In the genomic region with DNA sequence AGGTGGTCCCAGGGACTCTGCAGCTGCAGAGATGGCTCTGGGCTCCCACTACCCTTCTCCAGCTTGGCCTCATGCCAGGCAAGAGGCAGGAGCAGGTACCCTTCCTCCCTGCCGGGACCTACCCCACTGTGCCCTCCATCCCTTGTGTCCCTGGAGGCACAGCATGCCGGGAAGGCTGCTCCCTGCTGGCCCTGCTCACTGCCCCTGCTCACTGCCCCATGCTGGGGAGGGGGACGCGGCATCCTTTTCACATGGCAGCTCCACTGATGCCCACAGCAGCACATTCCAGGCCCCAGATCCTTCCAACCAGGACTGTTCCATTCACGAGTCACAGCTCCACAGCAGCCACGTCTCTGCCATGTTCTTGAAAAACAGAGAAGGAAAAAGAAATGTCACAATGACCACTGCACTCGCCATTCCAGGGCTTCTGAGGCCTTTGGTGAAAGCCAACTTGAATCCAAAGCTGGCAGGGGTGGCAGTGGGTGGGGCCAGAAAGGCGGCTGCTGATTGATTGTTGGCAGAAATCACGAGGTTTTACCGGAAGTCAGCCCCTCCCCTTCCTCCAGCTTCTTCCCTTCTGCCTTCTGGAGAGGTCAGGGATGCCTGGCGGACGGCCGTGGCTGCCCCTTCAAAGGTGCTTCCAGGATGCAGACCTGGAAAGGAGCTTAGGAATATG, we compare ENCODE assay signal across 18 cellular contexts.
DNase-seq lines count a peak whose midpoint lies in the region; ATAC-seq, FAIRE-seq and TF ChIP-seq lines count a peak whose summit lies in the region.
"Had no signal": no experiment of that assay in that cellular context is flagged by ENCODE, and none has a peak within 500 bp of the region (broad histone marks: within the 10 kb centered on the region; RNA-seq: fewer than 3 reads in every experiment).

No MANE protein-coding gene starts in this region.

- H3K9ac ChIP-seq in HCT116 (ENCODE audit: low read length) (no peak overlapping the region), K562 (ENCODE audit: insufficient read depth in 1 of 2, low read depth in 2 of 2, low read length in 2 of 2) (no peak overlapping the region)

- no peak overlapping the region for H3K4me3 Mint-ChIP-seq in Caco-2 (ENCODE audit: unreplicated experiment)
- H3K4me3 Mint-ChIP-seq: CD8-positive, alpha-beta memory T cell; IgD-negative memory B cell had no signal

- in situ Hi-C loops in K562 (cut with MboI): no loop called here

- ATAC-seq in HCT116: no peak
- ATAC-seq in K562: no peak
- peak in 1 of 4 donors; percentile 5 for ATAC-seq in psoas muscle
- ATAC-seq: Panc1, Right ventricle myocardium inferior had no signal

- H3K36me3 Mint-ChIP-seq in Caco-2 (ENCODE audit: insufficient read depth, unreplicated experiment): peaks cover 11% of the 10 kb centered on the region
- H3K36me3 Mint-ChIP-seq: CD8-positive, alpha-beta memory T cell; IgD-negative memory B cell had no signal

- 34% methylated on average over 11 of the region's 13 CpGs for WGBS in K562 (ENCODE audit: insufficient coverage, low coverage, missing lambda C conversion rate)
- 47 to 67% (median 59%) methylated on average over 12 to 13 of the region's 13 CpGs for WGBS in psoas muscle, 3 donors
- WGBS in tibial nerve, 2 donors: 72 to 81% methylated on average over 11 to 13 of the region's 13 CpGs

- RAD21 ChIA-PET in HCT116 (lab: Charles Lee; ENCODE audit: low non-redundant PET in 1 of 2, low total read pairs in 2 of 2, uncharacterized antibody in 2 of 2, unreplicated experiment in 2 of 2): no interaction called here

- no peaks in the 10 kb centered on the region for H3K9me3 ChIP-seq in HCT116 (ENCODE audit: control insufficient read depth in 1 of 2, insufficient read depth in 1 of 2, low read depth in 1 of 2, low read length in 2 of 2)
- no peaks in the 10 kb centered on the region; the same call in 1 of the 2 replicates for H3K9me3 ChIP-seq in K562 (replicated peaks; ENCODE audit: control insufficient read depth, insufficient read depth, low read depth, low read length)
- H3K9me3 ChIP-seq in psoas muscle: no peaks in the 10 kb centered on the region
- peaks cover 0 to 2% (median 0%) of the 10 kb centered on the region in 4 donors for H3K9me3 ChIP-seq in tibial nerve
- H3K9me3 ChIP-seq in Caco-2: no peaks in the 10 kb centered on the region

- H3K27me3 Mint-ChIP-seq in Caco-2 (ENCODE audit: insufficient read depth, unreplicated experiment): peaks cover 7% of the 10 kb centered on the region

- intact Hi-C loops in HCT116 (cut with micrococcal nuclease): no loop called here
- intact Hi-C loops in K562 (cut with micrococcal nuclease): no loop called here
- intact Hi-C loops in psoas muscle (cut with DNase I): loop anchor here (5.0 kb wide), 2 partner anchors 58 to 92 kb away; no protein-coding TSS in a partner anchor
- intact Hi-C loops in Caco-2 (cut with micrococcal nuclease; ENCODE audit: unreplicated experiment): no loop called here

- H3K4me1 ChIP-seq in HCT116 (ENCODE audit: control insufficient read depth in 1 of 2, insufficient read depth in 2 of 2, low read length in 2 of 2) (peaks cover 39 to 57% of the 10 kb centered on the region in 2 experiments), K562 (replicated peaks in 1 of 2; ENCODE audit: control insufficient read depth in 2 of 2, insufficient read depth in 2 of 2, low read length in 2 of 2) (peaks cover 18 to 35% of the 10 kb centered on the region in 2 experiments), psoas muscle (peaks cover 41% of the 10 kb centered on the region), tibial nerve (peaks cover 0 to 44% (median 0%) of the 10 kb centered on the region in 4 donors), Caco-2 (no peaks in the 10 kb centered on the region)

- H2AFZ ChIP-seq in HCT116 (ENCODE audit: low read depth, low read length, poor library complexity, severe bottlenecking) (no peak overlapping the region), K562 (ENCODE audit: low read depth, low read length) (no peak overlapping the region)

- H3K27ac ChIP-seq in HCT116 (ENCODE audit: low read depth, low read length) (peak overlapping the region; percentile 64; the same call in 1 of the 2 replicates), K562 (ENCODE audit: extremely low read depth, low read depth, low read length) (no peak overlapping the region), psoas muscle (peak overlapping the region; percentile 83), tibial nerve (no peak overlapping the region)

- H3K27ac Mint-ChIP-seq in Caco-2 (ENCODE audit: unreplicated experiment): no peak overlapping the region
- H3K27ac Mint-ChIP-seq: CD8-positive, alpha-beta memory T cell had no signal

- H3K4me1 Mint-ChIP-seq in Caco-2 (ENCODE audit: low read depth, unreplicated experiment): no peaks in the 10 kb centered on the region
- H3K4me1 Mint-ChIP-seq: CD8-positive, alpha-beta memory T cell had no signal

- H3K27me3 ChIP-seq in HCT116 (ENCODE audit: insufficient read depth, low read length): no peaks in the 10 kb centered on the region
- peaks cover 0 to 20% of the 10 kb centered on the region in 2 experiments; a peak in 1 of 5 replicates for H3K27me3 ChIP-seq in K562 (ENCODE audit: control insufficient read depth in 2 of 2, insufficient read depth in 2 of 2, low read length in 2 of 2)
- no peaks in the 10 kb centered on the region for H3K27me3 ChIP-seq in psoas muscle (ENCODE audit: insufficient read depth in 3 of 3, low read length in 2 of 3)
- no peaks in the 10 kb centered on the region for H3K27me3 ChIP-seq in tibial nerve
- no peaks in the 10 kb centered on the region; the same call in 1 of the 2 replicates for H3K27me3 ChIP-seq in Caco-2 (replicated peaks; ENCODE audit: control insufficient read depth, insufficient read depth, low read length)

- H3K9me2 ChIP-seq in HCT116 (ENCODE audit: insufficient read depth): no peaks in the 10 kb centered on the region

- TF ChIP-seq RAD21 in HCT116 (IDR thresholded peaks at IDR 0.05; ENCODE audit: low read depth) (no peak), K562 (CRISPR knock-in tag; conservative IDR thresholded peaks at IDR 0.05 in 1 of 2, IDR thresholded peaks at IDR 0.05 in 1 of 2) (no peak)

- FAIRE-seq in K562 (lab: Jason Lieb, UNC): no peak

- peaks cover 7% of the 10 kb centered on the region for H3K9me1 ChIP-seq in K562 (ENCODE audit: control insufficient read depth, insufficient read depth, low read length)

- H3K36me3 ChIP-seq in HCT116 (ENCODE audit: control insufficient read depth in 1 of 2, insufficient read depth in 2 of 2, low read length in 2 of 2): no peaks in the 10 kb centered on the region
- no peaks in the 10 kb centered on the region for H3K36me3 ChIP-seq in K562 (ENCODE audit: control insufficient read depth, insufficient read depth, low read length)
- no peaks in the 10 kb centered on the region for H3K36me3 ChIP-seq in psoas muscle (ENCODE audit: insufficient read depth in 1 of 2, low read depth in 1 of 2)
- no peaks in the 10 kb centered on the region for H3K36me3 ChIP-seq in tibial nerve
- H3K36me3 ChIP-seq in Caco-2 (ENCODE audit: control insufficient read depth, insufficient read depth, low read length): no peaks in the 10 kb centered on the region

- POLR2A ChIA-PET in HCT116 (lab: Charles Lee): no interaction called here
- POLR2A ChIA-PET in K562 (lab: Yijun Ruan, JAX): no interaction called here
- POLR2A ChIA-PET in Caco-2 (lab: Charles Lee): no interaction called here

- BruUV-seq in HCT116 (replicated peaks; lab: Mats Ljungman, UMichigan): no TSS peak
- BruUV-seq in K562 (replicated peaks; lab: Mats Ljungman, UMichigan): no TSS peak
- no TSS peak for BruUV-seq in Caco-2 (replicated peaks; lab: Mats Ljungman, UMichigan)

- CTCF ChIA-PET in HCT116 (lab: Charles Lee) (interaction anchor here (0.9 kb wide), 1 partner anchor 271 kb away, joined by 3 read pairs; no protein-coding TSS in a partner anchor), K562 (lab: Yijun Ruan, JAX; ENCODE audit: low intra/inter-chr PET ratio) (no interaction called here), Caco-2 (lab: Charles Lee) (no interaction called here)

- peak; percentile 15 for DNase-seq in CMK (ENCODE audit: low read depth)
- no peak for DNase-seq in HCT116 (ENCODE audit: low read depth, low spot score)
- DNase-seq in K562 (ENCODE audit: extremely low read depth in 1 of 4, low spot score in 3 of 4): no peak
- peak; percentile 41 to 68 for DNase-seq in psoas muscle
- no peak for DNase-seq in DMS153 treated with DMSO at 0.1 percent for 48 hours (lab: John Stamatoyannopoulos, UW; ENCODE audit: unreplicated experiment)
- DNase-seq in tibial nerve (ENCODE audit: low spot score in 2 of 2): no peak
- no peak for DNase-seq in Caco-2
- DNase-seq: CD8-positive, alpha-beta memory T cell; DMS53; H7; NCI-H1092 treated with DMSO at 0.1 percent for 48 hours; NCI-H1694; NCI-H2107; NCI-H226; NCI-H748 treated with DMSO at 0.1 percent for 48 hours had no signal

- no peaks in the 10 kb centered on the region for H4K20me1 ChIP-seq in HCT116 (ENCODE audit: insufficient read depth)
- H4K20me1 ChIP-seq in K562 (replicated peaks; ENCODE audit: control insufficient read depth, insufficient read depth, low read length): no peaks in the 10 kb centered on the region

- H3K79me2 ChIP-seq in HCT116 (ENCODE audit: insufficient read depth, low read length): no peaks in the 10 kb centered on the region
- no peaks in the 10 kb centered on the region for H3K79me2 ChIP-seq in K562 (ENCODE audit: control insufficient read depth, insufficient read depth, low read length)

- H3K4me2 ChIP-seq in HCT116 (ENCODE audit: low read length) (peak overlapping the region; percentile 70), K562 (ENCODE audit: insufficient read depth, low read length) (no peak overlapping the region)

- TF ChIP-seq EP300 in K562 (IDR thresholded peaks at IDR 0.05; ENCODE audit: low read length) (no peak), tibial nerve (IDR thresholded peaks at IDR 0.05) (no peak)

- TF ChIP-seq POLR2A in HCT116 (IDR thresholded peaks at IDR 0.05; ENCODE audit: borderline replicate concordance, extremely low read depth, insufficient read depth, insufficient read length) (no peak), K562 (conservative IDR thresholded peaks at IDR 0.05) (no peak), tibial nerve (IDR thresholded peaks at IDR 0.05) (no peak)

- no peak for TF ChIP-seq CTCF in HCT116 (IDR thresholded peaks at IDR 0.05 in 2 of 3, conservative IDR thresholded peaks at IDR 0.05 in 1 of 3; ENCODE audit: borderline replicate concordance in 1 of 3, insufficient read depth in 1 of 3, low read depth in 2 of 3, low read length in 2 of 3)
- TF ChIP-seq CTCF in K562 (IDR thresholded peaks at IDR 0.05 in 2 of 3, conservative IDR thresholded peaks at IDR 0.05 in 1 of 3; ENCODE audit: insufficient read depth in 2 of 3, low read depth in 1 of 3, low read length in 3 of 3): no peak
- TF ChIP-seq CTCF in psoas muscle (IDR thresholded peaks at IDR 0.05): no peak
- no peak for TF ChIP-seq CTCF in tibial nerve (IDR thresholded peaks at IDR 0.05)
- no peak for TF ChIP-seq CTCF in Caco-2 (IDR thresholded peaks at IDR 0.05; ENCODE audit: insufficient read depth in 1 of 2, low read depth in 1 of 2, low read length in 1 of 2, severe bottlenecking in 1 of 2, unreplicated experiment in 1 of 2)

- H3K4me3 ChIP-seq in HCT116 (replicated peaks in 1 of 2; ENCODE audit: low read depth in 1 of 2, low read length in 2 of 2) (no peak overlapping the region), K562 (no peak overlapping the region), psoas muscle (no peak overlapping the region), tibial nerve (no peak overlapping the region), Caco-2 (ENCODE audit: low read depth, low read length) (no peak overlapping the region)

- no peaks in the 10 kb centered on the region for H3K9me3 Mint-ChIP-seq in Caco-2 (ENCODE audit: unreplicated experiment)
- H3K9me3 Mint-ChIP-seq: CD8-positive, alpha-beta memory T cell had no signal

Comparison
In these comparisons a context has a peak if more than half of its experiments do, and no peak if none do; other contexts are left out.
1. DNase-seq: peak in CMK (single experiment) and psoas muscle (2 of 2); none in HCT116 (single experiment), K562 (0 of 4), DMS153 treated with DMSO at 0.1 percent for 48 hours (single experiment), tibial nerve (0 of 2) and Caco-2 (0 of 2).
2. H3K27ac ChIP-seq: peak in HCT116 (single experiment) and psoas muscle (single experiment); none in K562 (single experiment) and tibial nerve (0 of 4).
3. intact Hi-C loops: an anchor here in psoas muscle (5.0 kb wide); none called in HCT116, K562 and Caco-2.